ENCODE assay signal across 8 cellular contexts in genomic region chr15:57640935-57641682, GRCh38. TPM values are rescaled to one million over a fixed set of nuclear protein-coding genes. Genes with fewer than 3 reads are reported as not detected.
DNase-seq lines count a peak whose midpoint lies in the region; ATAC-seq and TF ChIP-seq lines count a peak whose summit lies in the region.

No MANE protein-coding gene starts in this region.

- CTCF ChIA-PET in activated CD8-positive, alpha-beta T cell treated with anti-CD3 and anti-CD28 coated beads for 36 hours (lab: Charles Lee) = interaction anchor here (0.7 to 2.5 kb wide), 11 partner anchors 8 to 425 kb away, joined by 3 to 11 read pairs (median 4); partner anchors contain the start of gene POLR2M

- no peaks in the 10 kb centered on the region for H3K4me1 ChIP-seq in upper lobe of right lung

- H3K27ac Mint-ChIP-seq in activated CD8-positive, alpha-beta T cell treated with anti-CD3 and anti-CD28 coated beads for 36 hours = no peak overlapping the region

- H3K36me3 Mint-ChIP-seq in activated CD8-positive, alpha-beta T cell treated with anti-CD3 and anti-CD28 coated beads for 36 hours (ENCODE audit: low read depth) = no peaks in the 10 kb centered on the region

- no peaks in the 10 kb centered on the region for H3K9me3 ChIP-seq in upper lobe of right lung

- H3K4me3 ChIP-seq in upper lobe of right lung = no peak overlapping the region

- H3K27ac ChIP-seq in upper lobe of right lung = no peak overlapping the region

- peak; percentile 42 for TF ChIP-seq CTCF in activated CD8-positive, alpha-beta T cell treated with anti-CD3 and anti-CD28 coated beads for 36 hours (IDR thresholded peaks at IDR 0.05)
- TF ChIP-seq CTCF in upper lobe of right lung (IDR thresholded peaks at IDR 0.05) = peak; percentile 14

- H3K4me1 Mint-ChIP-seq in activated CD8-positive, alpha-beta T cell treated with anti-CD3 and anti-CD28 coated beads for 36 hours (ENCODE audit: low read depth) = no peaks in the 10 kb centered on the region

- H3K27me3 ChIP-seq in upper lobe of right lung = no peaks in the 10 kb centered on the region

- POLR2A ChIA-PET in activated CD8-positive, alpha-beta T cell treated with anti-CD3 and anti-CD28 coated beads for 36 hours (lab: Charles Lee) = no interaction called here

- DNase-seq in NCI-H510A treated with DMSO at 0.1 percent for 48 hours (lab: John Stamatoyannopoulos, UW) = peak; percentile 35
- DNase-seq in NCI-H510A (lab: John Stamatoyannopoulos, UW) = no peak
- peak; percentile 19 for DNase-seq in HT1080 (ENCODE audit: low read depth)
- peak; percentile 41 for DNase-seq in activated CD8-positive, alpha-beta T cell treated with anti-CD3 and anti-CD28 coated beads for 36 hours
- DNase-seq in iPS-NIHi11 (ENCODE audit: low spot score) = peak; percentile 52
- no peak for DNase-seq in upper lobe of right lung

- peak; percentile 58 for ATAC-seq in activated CD8-positive, alpha-beta T cell treated with anti-CD3 and anti-CD28 coated beads for 36 hours
- no peak for ATAC-seq in upper lobe of right lung
- no peak for ATAC-seq in GM21723 (IDR thresholded peaks at IDR 0.05; ENCODE audit: unreplicated experiment)
- ATAC-seq in GM18505 (IDR thresholded peaks at IDR 0.05; ENCODE audit: unreplicated experiment) = no peak

- no peaks in the 10 kb centered on the region for H3K36me3 ChIP-seq in upper lobe of right lung

- TF ChIP-seq POLR2A in GM18505 (IDR thresholded peaks at IDR 0.05; ENCODE audit: borderline replicate concordance, extremely low read depth, insufficient read depth, insufficient read length) = no peak

- H3K4me3 Mint-ChIP-seq in activated CD8-positive, alpha-beta T cell treated with anti-CD3 and anti-CD28 coated beads for 36 hours = no peak overlapping the region

- intact Hi-C loops in activated CD8-positive, alpha-beta T cell treated with anti-CD3 and anti-CD28 coated beads for 36 hours (cut with micrococcal nuclease) = loop anchor here (5.0 kb wide), 1 partner anchor 79 kb away; no protein-coding TSS in a partner anchor
- intact Hi-C loops in upper lobe of right lung (cut with DNase I) = no loop called here

- H3K9me3 Mint-ChIP-seq in activated CD8-positive, alpha-beta T cell treated with anti-CD3 and anti-CD28 coated beads for 36 hours = no peaks in the 10 kb centered on the region

- H3K27me3 Mint-ChIP-seq in activated CD8-positive, alpha-beta T cell treated with anti-CD3 and anti-CD28 coated beads for 36 hours = peaks cover 6% of the 10 kb centered on the region

RNA-seq across cellular contexts. Expression of gene MYZAP, which starts 49.4 kb away (rescaled TPM):
- total RNA-seq in HT1080 (2014; rRNA removed; shearing (Covaris generic)) = 1.8 and 2.1 TPM in 2 replicates
- 2.3 and 4.0 TPM in 2 replicates for polyA plus RNA-seq in HT1080 (2015; cell fraction: cytosol; rRNA removed)
- polyA plus RNA-seq in HT1080 (2015; cell fraction: nucleus; rRNA removed) = 1.8 and 2.1 TPM in 2 replicates
- not detected for total RNA-seq in activated CD8-positive, alpha-beta T cell treated with anti-CD3 and anti-CD28 coated beads for 36 hours
- total RNA-seq in upper lobe of right lung = 30.9 TPM

Comparison
In these comparisons a context has a peak if more than half of its experiments do, and no peak if none do; other contexts are left out.
1. DNase-seq: peak in NCI-H510A treated with DMSO at 0.1 percent for 48 hours (single experiment), HT1080 (single experiment), activated CD8-positive, alpha-beta T cell treated with anti-CD3 and anti-CD28 coated beads for 36 hours (single experiment) and iPS-NIHi11 (single experiment); none in NCI-H510A (single experiment) and upper lobe of right lung (single experiment).
2. RNA of gene MYZAP, which starts 49.4 kb away (total RNA-seq): 30.9 TPM in upper lobe of right lung (single experiment); 1.8 to 2.1 TPM in HT1080 and not detected in activated CD8-positive, alpha-beta T cell treated with anti-CD3 and anti-CD28 coated beads for 36 hours; every median in the first group is over 10 times any median in the second.